Comparison of ENCODE assay signal across 17 cellular contexts in genomic region chr16:7303014-7303676, GRCh38. TPM values are rescaled to one million over a fixed set of nuclear protein-coding genes. Genes with fewer than 3 reads are reported as not detected.
DNase-seq lines count a peak whose midpoint lies in the region; ATAC-seq and TF ChIP-seq lines count a peak whose summit lies in the region.
"Had no signal": no experiment of that assay in that cellular context is flagged by ENCODE, and none has a peak within 500 bp of the region (broad histone marks: within the 10 kb centered on the region; RNA-seq: fewer than 3 reads in every experiment).

No MANE protein-coding gene starts in this region.

- no peaks in the 10 kb centered on the region for H4K20me1 ChIP-seq in smooth muscle cell (ENCODE audit: low read depth)
- no peaks in the 10 kb centered on the region for H4K20me1 ChIP-seq in OCI-LY7 (ENCODE audit: insufficient read depth, low read length)

- BruUV-seq in OCI-LY7 (replicated peaks; lab: Mats Ljungman, UMichigan) = no TSS peak

- H3K4me2 ChIP-seq in smooth muscle cell (peak overlapping the region; percentile 80), OCI-LY7 (ENCODE audit: low read length) (no peak overlapping the region)

- H3K27me3 ChIP-seq in dorsolateral prefrontal cortex = peaks cover 0 to 50% (median 5%) of the 10 kb centered on the region in 45 donors
- peaks cover 88% of the 10 kb centered on the region for H3K27me3 ChIP-seq in smooth muscle cell (ENCODE audit: low read depth)
- H3K27me3 ChIP-seq in tibial nerve = peaks cover 0 to 38% of the 10 kb centered on the region in 2 donors
- H3K27me3 ChIP-seq: body of pancreas had no signal

- WGBS in smooth muscle cell (ENCODE audit: low lambda C conversion rate) = 1% methylated on average over 32 of the region's 35 CpGs
- 1% methylated on average over 27 to 33 of the region's 35 CpGs for WGBS in tibial nerve, 2 donors

- ATAC-seq in HG03108 (IDR thresholded peaks at IDR 0.05; ENCODE audit: unreplicated experiment) = no peak
- ATAC-seq: body of pancreas had no signal

- H2AFZ ChIP-seq in smooth muscle cell (ENCODE audit: low read depth) (no peak overlapping the region), OCI-LY7 (ENCODE audit: low read length) (no peak overlapping the region)

- H3K4me1 ChIP-seq in smooth muscle cell (ENCODE audit: low read depth) (no peaks in the 10 kb centered on the region), tibial nerve (peaks cover 0 to 21% (median 2%) of the 10 kb centered on the region in 4 donors), OCI-LY7 (ENCODE audit: insufficient read depth, low read length, poor library complexity, severe bottlenecking) (no peaks in the 10 kb centered on the region)
- H3K4me1 ChIP-seq: spleen had no signal

- peak in 4 of 56 donors; percentile 8 to 18 (median 8) for TF ChIP-seq CTCF in dorsolateral prefrontal cortex (IDR thresholded peaks at IDR 0.05 in 54 of 56, conservative IDR thresholded peaks at IDR 0.05 in 2 of 56; ENCODE audit: low read depth in 1 of 56, partially characterized antibody in 56 of 56)
- no peak for TF ChIP-seq CTCF in smooth muscle cell (IDR thresholded peaks at IDR 0.05; ENCODE audit: borderline replicate concordance, insufficient read depth, poor library complexity, severe bottlenecking)
- no peak for TF ChIP-seq CTCF in tibial nerve (IDR thresholded peaks at IDR 0.05)
- TF ChIP-seq CTCF in OCI-LY7 (conservative IDR thresholded peaks at IDR 0.05; ENCODE audit: low read length) = no peak

- H3K79me2 ChIP-seq in smooth muscle cell (ENCODE audit: low read depth) (no peaks in the 10 kb centered on the region), OCI-LY7 (ENCODE audit: insufficient read depth, low read depth, low read length) (no peaks in the 10 kb centered on the region)

- POLR2A ChIA-PET in OCI-LY7 (lab: Charles Lee) = no interaction called here

- intact Hi-C loops in dorsolateral prefrontal cortex (cut with DNase I) (no loop called here), OCI-LY7 (cut with micrococcal nuclease; ENCODE audit: unreplicated experiment) (no loop called here)

- no peaks in the 10 kb centered on the region for H3K36me3 ChIP-seq in smooth muscle cell (ENCODE audit: low read depth)
- no peaks in the 10 kb centered on the region for H3K36me3 ChIP-seq in tibial nerve
- no peaks in the 10 kb centered on the region for H3K36me3 ChIP-seq in OCI-LY7 (ENCODE audit: insufficient read depth, low read length)
- H3K36me3 ChIP-seq: spleen, upper lobe of left lung had no signal

- TF ChIP-seq POLR2A in tibial nerve (IDR thresholded peaks at IDR 0.05) = no peak

- H3K9me2 ChIP-seq in OCI-LY7 (ENCODE audit: insufficient read depth, low read length) = no peaks in the 10 kb centered on the region

- H3K9ac ChIP-seq in smooth muscle cell (ENCODE audit: low read depth) = no peak overlapping the region

- H3F3A ChIP-seq in smooth muscle cell (ENCODE audit: low read depth) = no peaks in the 10 kb centered on the region

- H3K4me3 ChIP-seq in dorsolateral prefrontal cortex (peak overlapping the region in 58 of 59 donors; percentile 30 to 71 (median 55)), smooth muscle cell (peak overlapping the region; percentile 40), tibial nerve (peak overlapping the region in 2 of 4 donors; percentile 21 to 35), OCI-LY7 (ENCODE audit: low read depth, low read length, poor library complexity, severe bottlenecking) (no peak overlapping the region)
- H3K4me3 ChIP-seq: body of pancreas, spleen, upper lobe of left lung had no signal

- peak overlapping the region in 42 of 59 donors; percentile 6 to 84 (median 58) for H3K27ac ChIP-seq in dorsolateral prefrontal cortex
- H3K27ac ChIP-seq in smooth muscle cell (ENCODE audit: low read depth) = no peak overlapping the region
- no peak overlapping the region for H3K27ac ChIP-seq in tibial nerve
- no peak overlapping the region for H3K27ac ChIP-seq in OCI-LY7 (ENCODE audit: low read depth, low read length, poor library complexity, severe bottlenecking)
- H3K27ac ChIP-seq: body of pancreas, spleen, upper lobe of left lung had no signal

- CTCF ChIA-PET in OCI-LY7 (lab: Charles Lee; ENCODE audit: unreplicated experiment) = no interaction called here

- DNase-seq in DMS79 treated with DMSO at 0.1 percent for 48 hours (lab: John Stamatoyannopoulos, UW) (peak; percentile 9), DMS79 (lab: John Stamatoyannopoulos, UW) (no peak), dorsolateral prefrontal cortex (peak in 7 of 10 donors; percentile 33 to 70 (median 54)), left kidney (ENCODE audit: low read depth, low spot score) (peak; percentile 52), smooth muscle cell (lab: John Stamatoyannopoulos, UW; ENCODE audit: unreplicated experiment) (no peak), tibial nerve (ENCODE audit: low spot score in 2 of 2) (no peak), OCI-LY7 (ENCODE audit: low spot score) (no peak)
- DNase-seq: 8988T; activated effector memory CD4-positive, alpha-beta T cell treated with anti-CD3 and anti-CD28 coated beads, Interleukin-2, amount 50 U/mL, for 16 hours; GOT3; spleen had no signal

- no peak for TF ChIP-seq EP300 in tibial nerve (IDR thresholded peaks at IDR 0.05)

- no peaks in the 10 kb centered on the region for H3K9me3 ChIP-seq in smooth muscle cell (replicated peaks; ENCODE audit: low read depth)
- no peaks in the 10 kb centered on the region for H3K9me3 ChIP-seq in tibial nerve
- no peaks in the 10 kb centered on the region for H3K9me3 ChIP-seq in OCI-LY7 (ENCODE audit: low read length)
- H3K9me3 ChIP-seq: body of pancreas, upper lobe of left lung had no signal

RNA-seq across cellular contexts. Expression of gene RBFOX1, which starts 29.5 kb away (rescaled TPM):
- total RNA-seq in dorsolateral prefrontal cortex (100 to 1,000 TPM in 119 of 120 experiments, 10 to 100 TPM in 1; 86.1 to 369 (median 264) TPM), smooth muscle cell (not detected in 2 replicates), tibial nerve (1 to 10 TPM in 2 of 4 donors, under 1 TPM in 1, not detected in 1; 0.22 to 2.1 (median 1.3) TPM), OCI-LY7 (2022) (not detected in 2 replicates)
- not detected in 2 replicates for polyA plus RNA-seq in smooth muscle cell
- total RNA-seq in OCI-LY7 (2014; rRNA removed; shearing (Covaris generic)) = not detected in 2 replicates
- total RNA-seq: body of pancreas; mononuclear cell; spleen; T-helper 2 cell treated with Interferon-gamma antibody and Interleukin-4, amounts not matched to agents 100 ng/mL and 5 ng/mL, for 36 hours; upper lobe of left lung had no signal
- polyA plus RNA-seq: IgD-negative memory B cell had no signal

Comparison
In these comparisons a context has a peak if more than half of its experiments do, and no peak if none do; other contexts are left out.
1. DNase-seq: peak in DMS79 treated with DMSO at 0.1 percent for 48 hours (single experiment), dorsolateral prefrontal cortex (7 of 10) and left kidney (single experiment); none in DMS79 (single experiment), smooth muscle cell (single experiment), tibial nerve (0 of 2) and OCI-LY7 (single experiment).
2. H3K27ac ChIP-seq: peak in dorsolateral prefrontal cortex (42 of 59); none in smooth muscle cell (single experiment), tibial nerve (0 of 4) and OCI-LY7 (single experiment).
3. RNA of gene RBFOX1, which starts 29.5 kb away (total RNA-seq): 86.1 to 369 TPM in dorsolateral prefrontal cortex; 0.22 to 2.1 TPM in tibial nerve, not detected in smooth muscle cell and not detected in OCI-LY7; every median in the first group is over 10 times any median in the second.